ENCODE assay signal across 9 cellular contexts in the genomic region with DNA sequence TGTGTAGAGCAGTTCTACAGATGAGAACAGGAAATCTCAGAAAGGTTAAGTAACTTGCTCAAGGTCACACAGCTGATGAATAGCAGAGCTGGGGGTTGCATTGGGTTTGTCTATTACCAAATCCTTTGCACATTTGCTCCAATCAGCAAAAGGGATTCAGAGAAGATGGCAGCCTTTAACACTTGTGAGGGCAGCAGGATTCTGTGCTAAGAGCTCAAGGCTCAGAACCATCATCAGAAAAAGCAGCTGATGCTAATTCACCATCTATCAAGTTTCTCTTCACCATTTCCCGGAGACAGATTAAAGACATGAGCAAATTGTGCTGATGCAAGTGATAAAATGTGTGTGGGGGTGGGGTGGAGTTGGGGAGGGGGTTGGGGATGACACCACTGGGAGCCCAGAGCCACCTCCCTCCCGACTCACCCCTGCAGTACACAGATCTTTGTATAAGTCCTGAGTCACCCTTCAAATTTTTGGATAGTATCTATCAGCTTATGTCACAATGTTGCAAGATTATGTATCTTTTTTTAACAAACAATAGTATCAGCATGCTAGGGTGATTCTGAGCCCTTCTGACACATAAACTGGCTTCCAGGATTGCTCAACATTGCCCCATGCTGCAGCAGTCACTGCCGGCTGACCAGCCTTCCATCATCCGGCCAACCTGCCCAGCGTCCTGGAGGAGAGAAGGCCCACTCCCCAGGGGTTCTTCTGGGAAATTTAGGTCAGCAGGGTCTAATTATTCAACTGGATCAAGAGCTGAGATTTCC.
DNase-seq lines count a peak whose midpoint lies in the region; ATAC-seq and TF ChIP-seq lines count a peak whose summit lies in the region.
"Had no signal": no experiment of that assay in that cellular context is flagged by ENCODE, and none has a peak within 500 bp of the region (broad histone marks: within the 10 kb centered on the region; RNA-seq: fewer than 3 reads in every experiment).

No MANE protein-coding gene starts in this region.

- H3K79me2 ChIP-seq in parathyroid adenoma: peaks cover 3% of the 10 kb centered on the region

- no peak for TF ChIP-seq CTCF in parathyroid adenoma (IDR thresholded peaks at IDR 0.05)

- H2AFZ ChIP-seq in parathyroid adenoma: peak overlapping the region; percentile 28

- H3K9me3 ChIP-seq in parathyroid adenoma (ENCODE audit: control insufficient read depth, low read length): no peaks in the 10 kb centered on the region

- H3K9ac ChIP-seq in parathyroid adenoma: no peak overlapping the region

- H3K27ac ChIP-seq in epithelial cell of prostate (peak overlapping the region; percentile 84), parathyroid adenoma (peak overlapping the region; percentile 39)
- H3K27ac ChIP-seq: SJSA1 had no signal

- no peaks in the 10 kb centered on the region for H3K36me3 ChIP-seq in parathyroid adenoma (ENCODE audit: control insufficient read depth, insufficient read depth, low read length)

- H3K4me3 ChIP-seq in parathyroid adenoma (ENCODE audit: low read depth, low read length): no peak overlapping the region
- H3K4me3 ChIP-seq: SJSA1 had no signal

- H3K27me3 ChIP-seq in parathyroid adenoma (ENCODE audit: control insufficient read depth, insufficient read depth, low read length): no peaks in the 10 kb centered on the region
- H3K27me3 ChIP-seq: SJSA1 had no signal

- no peak overlapping the region for H3K4me2 ChIP-seq in parathyroid adenoma (ENCODE audit: low read length)

- DNase-seq in CD1c-positive myeloid dendritic cell (ENCODE audit: extremely low spot score): peak; percentile 82
- DNase-seq in OCI-M1 (lab: John Stamatoyannopoulos, UW): peak; percentile 36
- DNase-seq in epithelial cell of prostate (ENCODE audit: low read depth, low spot score): no peak
- no peak for DNase-seq in NCI-H146 treated with DMSO at 0.1 percent for 48 hours (lab: John Stamatoyannopoulos, UW; ENCODE audit: unreplicated experiment)

- H3K4me1 ChIP-seq in parathyroid adenoma: peaks cover 8% of the 10 kb centered on the region

- ATAC-seq in HG02642 (IDR thresholded peaks at IDR 0.05; ENCODE audit: poor library complexity, unreplicated experiment) (no peak), HG03565 (IDR thresholded peaks at IDR 0.05; ENCODE audit: unreplicated experiment) (no peak), HG02623 (IDR thresholded peaks at IDR 0.05; ENCODE audit: unreplicated experiment) (no peak)

Comparison
In these comparisons a context has a peak if more than half of its experiments do, and no peak if none do; other contexts are left out.
1. DNase-seq: peak in CD1c-positive myeloid dendritic cell (single experiment) and OCI-M1 (single experiment); none in epithelial cell of prostate (single experiment) and NCI-H146 treated with DMSO at 0.1 percent for 48 hours (single experiment).